In genomic region chr14:98808494-98809407, GRCh38 we compare ENCODE assay signal across 25 cellular contexts.
DNase-seq lines count a peak whose midpoint lies in the region; ATAC-seq, FAIRE-seq and TF ChIP-seq lines count a peak whose summit lies in the region.
"Had no signal": no experiment of that assay in that cellular context is flagged by ENCODE, and none has a peak within 500 bp of the region (broad histone marks: within the 10 kb centered on the region; RNA-seq: fewer than 3 reads in every experiment).

No MANE protein-coding gene starts in this region.

- no peak for TF ChIP-seq RAD21 in HepG2 (CRISPR knock-in tag; IDR thresholded peaks at IDR 0.05)

- H3K9ac ChIP-seq in OCI-LY3 (ENCODE audit: low read length) (no peak overlapping the region), HepG2 (ENCODE audit: insufficient read depth, low read depth, low read length) (no peak overlapping the region)

- H4K20me1 ChIP-seq in OCI-LY3 (ENCODE audit: insufficient read depth, low read length), result no peaks in the 10 kb centered on the region
- H4K20me1 ChIP-seq in HepG2 (ENCODE audit: insufficient read depth, low read length), result no peaks in the 10 kb centered on the region

- H3K4me1 ChIP-seq in OCI-LY3 (ENCODE audit: low read length) (peaks cover 17% of the 10 kb centered on the region), foreskin keratinocyte (peaks cover 10% of the 10 kb centered on the region), thyroid gland (peaks cover 13 to 47% of the 10 kb centered on the region in 2 donors), HepG2 (ENCODE audit: insufficient read depth, low read length) (no peaks in the 10 kb centered on the region)
- H3K4me1 ChIP-seq: SJSA1, tibial artery had no signal

- POLR2A ChIA-PET in HepG2 (lab: Yijun Ruan, JAX), result no interaction called here

- FAIRE-seq in HepG2 (lab: Jason Lieb, UNC), result no peak
- FAIRE-seq: astrocyte had no signal

- H3K79me2 ChIP-seq in OCI-LY3 (ENCODE audit: low read length) (no peaks in the 10 kb centered on the region), HepG2 (ENCODE audit: insufficient read depth, low read length) (no peaks in the 10 kb centered on the region)

- BruUV-seq in HepG2 (replicated peaks; lab: Mats Ljungman, UMichigan), result no TSS peak

- H3K27me3 ChIP-seq in OCI-LY3 (ENCODE audit: low read depth, low read length), result peaks cover 6% of the 10 kb centered on the region
- no peaks in the 10 kb centered on the region for H3K27me3 ChIP-seq in foreskin keratinocyte
- H3K27me3 ChIP-seq in thyroid gland, result no peaks in the 10 kb centered on the region
- H3K27me3 ChIP-seq in HepG2 (ENCODE audit: control insufficient read depth in 1 of 2, insufficient read depth in 2 of 2, low read length in 2 of 2), result peaks cover 0 to 4% of the 10 kb centered on the region in 2 experiments; a peak in 2 of 5 replicates
- H3K27me3 ChIP-seq: neutrophil, SJSA1 had no signal

- in situ Hi-C loops in HepG2 (cut with HindIII; ENCODE audit: extremely low pct_ligation_motif_present, low pct_unique_long_range_greater_than_20kb), result no loop called here

- WGBS in thyroid gland, 2 donors, result 35 to 37% methylated on average over 12 of the region's 12 CpGs
- 1% methylated on average over 12 of the region's 12 CpGs for WGBS in HepG2 (ENCODE audit: low lambda C conversion rate)

- no peak overlapping the region; the same call in 1 of the 2 replicates for H3K4me2 ChIP-seq in OCI-LY3 (ENCODE audit: low read length)
- H3K4me2 ChIP-seq in HepG2 (ENCODE audit: low read depth, low read length), result no peak overlapping the region
- H3K4me2 ChIP-seq: PC-9, smooth muscle cell had no signal

- CTCF ChIA-PET in HepG2 (lab: Yijun Ruan, JAX; ENCODE audit: low intra/inter-chr PET ratio, low total read pairs), result no interaction called here

- intact Hi-C loops in thyroid gland (cut with DNase I) (no loop called here), HepG2 (cut with micrococcal nuclease; ENCODE audit: unreplicated experiment) (no loop called here)

- TF ChIP-seq EP300 in HepG2 (IDR thresholded peaks at IDR 0.05; ENCODE audit: low read depth in 2 of 2, low read length in 2 of 2) (no peak), HepG2 (CRISPR knock-in tag; IDR thresholded peaks at IDR 0.05; ENCODE audit: borderline replicate concordance) (no peak)

- H2AFZ ChIP-seq in OCI-LY3 (ENCODE audit: low read depth, low read length), result peak overlapping the region; percentile 61; the same call in 1 of the 2 replicates
- H2AFZ ChIP-seq in HepG2 (ENCODE audit: low read length), result no peak overlapping the region
- H2AFZ ChIP-seq: PC-9 had no signal

- DNase-seq in NCI-H1105 treated with DMSO at 0.1 percent for 48 hours (lab: John Stamatoyannopoulos, UW), result peak; percentile 10
- no peak for DNase-seq in NCI-H1105 (lab: John Stamatoyannopoulos, UW)
- peak; percentile 56 to 82 for DNase-seq in foreskin keratinocyte
- DNase-seq in thyroid gland, result peak; percentile 97
- no peak for DNase-seq in HepG2 (ENCODE audit: low spot score)
- no peak for DNase-seq in HPDE6-E6E7 (ENCODE audit: extremely low spot score)
- DNase-seq in GOT3 (lab: John Stamatoyannopoulos, UW), result no peak
- DNase-seq: 8988T; activated CD8-positive, alpha-beta memory T cell treated with anti-CD3 and anti-CD28 coated beads, Interleukin-2, amount 50 U/mL, for 4 hours; CD8-positive, alpha-beta memory T cell; cerebellar nuclear complex; DMS53; foreskin melanocyte; NCI-H146; PC-9; stimulated activated naive CD4-positive, alpha-beta T cell; T-helper 17 cell; tibial artery had no signal

- peak; percentile 87 for ATAC-seq in foreskin keratinocyte
- no peak for ATAC-seq in HepG2
- ATAC-seq: T-helper 17 cell had no signal

- H3K9me3 ChIP-seq in OCI-LY3 (ENCODE audit: insufficient read depth, low read length), result no peaks in the 10 kb centered on the region
- H3K9me3 ChIP-seq in thyroid gland, result no peaks in the 10 kb centered on the region
- H3K9me3 ChIP-seq in HepG2 (ENCODE audit: low read length), result no peaks in the 10 kb centered on the region
- H3K9me3 ChIP-seq: neutrophil, SJSA1, tibial artery had no signal

- H3K27ac ChIP-seq in OCI-LY3 (ENCODE audit: low read length) (no peak overlapping the region), foreskin keratinocyte (no peak overlapping the region), thyroid gland (peak overlapping the region; percentile 61 to 83 (median 70)), HepG2 (ENCODE audit: extremely low read length, insufficient read depth, low read length) (no peak overlapping the region)
- H3K27ac ChIP-seq: HL-60, neutrophil, PC-9, SJSA1, tibial artery, VCaP had no signal

- H3K4me3 ChIP-seq in OCI-LY3 (ENCODE audit: low read length), result no peak overlapping the region
- H3K4me3 ChIP-seq in thyroid gland (replicated peaks in 1 of 3), result no peak overlapping the region
- H3K4me3 ChIP-seq in HepG2 (replicated peaks in 1 of 3; ENCODE audit: insufficient read depth in 1 of 3, low read depth in 2 of 3, low read length in 3 of 3), result no peak overlapping the region
- H3K4me3 ChIP-seq: PC-9, SJSA1, smooth muscle cell, tibial artery had no signal

- no peaks in the 10 kb centered on the region for H3K36me3 ChIP-seq in OCI-LY3 (replicated peaks; ENCODE audit: low read depth, low read length)
- H3K36me3 ChIP-seq in thyroid gland, result no peaks in the 10 kb centered on the region
- H3K36me3 ChIP-seq in HepG2 (replicated peaks in 1 of 2; ENCODE audit: control insufficient read depth in 1 of 2, insufficient read depth in 2 of 2, low read length in 2 of 2), result no peaks in the 10 kb centered on the region
- H3K36me3 ChIP-seq: neutrophil, SJSA1, tibial artery had no signal

- TF ChIP-seq CTCF in OCI-LY3 (IDR thresholded peaks at IDR 0.05; ENCODE audit: low read depth, low read length), result no peak
- no peak for TF ChIP-seq CTCF in foreskin keratinocyte (conservative IDR thresholded peaks at IDR 0.05)
- no peak for TF ChIP-seq CTCF in thyroid gland (IDR thresholded peaks at IDR 0.05)
- TF ChIP-seq CTCF in HepG2 (CRISPR knock-in tag; IDR thresholded peaks at IDR 0.05), result no peak

- TF ChIP-seq POLR2A in thyroid gland (IDR thresholded peaks at IDR 0.05) (no peak), HepG2 (IDR thresholded peaks at IDR 0.05; ENCODE audit: insufficient read depth in 1 of 2, low read depth in 2 of 2, low read length in 2 of 2) (no peak)

TF ChIP-seq in HepG2, 621 proteins besides CTCF, POLR2A, EP300 and RAD21:
- TF ChIP-seq ZNF142 (CRISPR knock-in tag; IDR thresholded peaks at IDR 0.05), result no peak
- no peak for TF ChIP-seq RARG (CRISPR knock-in tag; IDR thresholded peaks at IDR 0.05; ENCODE audit: low read depth)
- TF ChIP-seq ZNF124 (CRISPR knock-in tag; IDR thresholded peaks at IDR 0.05), result no peak
TF ChIP-seq in HepG2: peak in this region for 0.

Comparison
In these comparisons a context has a peak if more than half of its experiments do, and no peak if none do; other contexts are left out.
1. DNase-seq: peak in NCI-H1105 treated with DMSO at 0.1 percent for 48 hours (single experiment), foreskin keratinocyte (2 of 2) and thyroid gland (2 of 2); none in NCI-H1105 (single experiment), HepG2 (single experiment), HPDE6-E6E7 (single experiment) and GOT3 (single experiment).
2. H3K27ac ChIP-seq: peak in thyroid gland (3 of 3); none in OCI-LY3 (single experiment), foreskin keratinocyte (single experiment) and HepG2 (single experiment).